21 cellular contexts compared by ENCODE assay signal in the genomic region with DNA sequence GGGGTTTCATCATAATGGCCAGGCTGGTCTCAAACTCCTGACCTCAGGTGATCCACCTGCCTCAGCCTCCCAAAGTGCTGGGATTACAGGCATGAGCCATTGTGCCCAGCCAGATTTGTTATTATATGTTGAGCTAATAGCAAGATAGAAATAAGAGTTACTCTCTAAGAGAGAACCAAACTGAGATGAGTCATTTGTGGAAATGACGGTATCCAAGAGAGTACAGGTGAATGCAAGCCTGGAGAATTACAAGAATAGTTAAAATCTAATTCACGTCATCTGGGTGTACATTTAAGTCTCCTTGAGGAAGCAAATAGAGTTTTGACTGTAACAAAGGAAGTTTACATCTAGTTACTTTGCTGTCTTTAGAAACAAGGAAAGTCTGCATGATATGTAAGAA.
"Had no signal": no experiment of that assay in that cellular context is flagged by ENCODE, and none has a peak within 500 bp of the region (broad histone marks: within the 10 kb centered on the region; RNA-seq: fewer than 3 reads in every experiment).

No MANE protein-coding gene starts in this region.

- H3K4me1 ChIP-seq: esophagus muscularis mucosa, left lung, lower lobe of right lung had no signal

- DNase-seq: dermis blood vessel endothelial cell; dorsolateral prefrontal cortex; effector CD4-positive, alpha-beta T cell; effector memory CD4-positive, alpha-beta T cell; erythroblast; foreskin melanocyte; gastrocnemius medialis; glutamatergic neuron; heart right ventricle; hippocampal formation; left cardiac atrium; left lung; left ventricle myocardium superior; lower lobe of right lung; mesendoderm; mucosa of descending colon; naive B cell had no signal

- ATAC-seq: gastrocnemius medialis, heart right ventricle, left cardiac atrium, left lung, left ventricle myocardium superior, lower lobe of right lung, mucosa of descending colon had no signal

- H3K36me3 ChIP-seq: esophagus muscularis mucosa, gastrocnemius medialis, heart right ventricle, left lung, lower lobe of right lung had no signal

- H3K27ac Mint-ChIP-seq: memory B cell, naive B cell had no signal

- H3K9me3 ChIP-seq: esophagus muscularis mucosa, gastrocnemius medialis, heart right ventricle, left lung, lower lobe of right lung, mucosa of descending colon had no signal

- H3K27me3 ChIP-seq: esophagus muscularis mucosa, gastrocnemius medialis, heart right ventricle, left lung had no signal

- H3K36me3 Mint-ChIP-seq: memory B cell, naive B cell had no signal

- H3K4me3 Mint-ChIP-seq: memory B cell, naive B cell had no signal

- H3K4me1 Mint-ChIP-seq: memory B cell, naive B cell had no signal

- H3K9me3 Mint-ChIP-seq: memory B cell had no signal

- H3K4me3 ChIP-seq: coronary artery, dorsolateral prefrontal cortex, esophagus muscularis mucosa, gastrocnemius medialis, heart right ventricle, left lung, lower lobe of right lung, mucosa of descending colon had no signal

- H3K27ac ChIP-seq: coronary artery, dorsolateral prefrontal cortex, epithelial cell of prostate, esophagus muscularis mucosa, gastrocnemius medialis, heart right ventricle, left lung, lower lobe of right lung had no signal
